Comparison of ENCODE assay signal across 22 cellular contexts in genomic region chr9:113289091-113289490, GRCh38. TPM values are rescaled to one million over a fixed set of nuclear protein-coding genes. Genes with fewer than 3 reads are reported as not detected.
DNase-seq lines count a peak whose midpoint lies in the region; TF ChIP-seq lines count a peak whose summit lies in the region.
"Had no signal": no experiment of that assay in that cellular context is flagged by ENCODE, and none has a peak within 500 bp of the region (broad histone marks: within the 10 kb centered on the region; RNA-seq: fewer than 3 reads in every experiment).

No MANE protein-coding gene starts in this region.

- no peak for TF ChIP-seq CTCF in epithelial cell of esophagus (IDR thresholded peaks at IDR 0.05; ENCODE audit: insufficient read depth, low read depth, low read length, missing control alignments)

- H3K4me3 ChIP-seq in epithelial cell of esophagus (ENCODE audit: low read length) = no peak overlapping the region

- DNase-seq in NCI-H1105 treated with DMSO at 0.1 percent for 48 hours (lab: John Stamatoyannopoulos, UW) (peak; percentile 30), NCI-H1105 (lab: John Stamatoyannopoulos, UW) (no peak), M059J (ENCODE audit: low read depth) (peak; percentile 40), epithelial cell of esophagus (ENCODE audit: low read depth) (peak; percentile 41), myocyte (ENCODE audit: low read depth) (peak; percentile 34), NCI-H82 (lab: John Stamatoyannopoulos, UW) (no peak), UCSD-AML1 (lab: John Stamatoyannopoulos, UW; ENCODE audit: unreplicated experiment) (no peak)
- no peak for DNase-seq in activated CD8-positive, alpha-beta memory T cell treated with anti-CD3 and anti-CD28 coated beads, Interleukin-2, amount 50 U/mL, for 48 hours
- DNase-seq: Caco-2; CD4-positive, CD25-positive, alpha-beta regulatory T cell; DMS153; HFFc6; MM.1S; NCI-H1092 treated with DMSO at 0.1 percent for 48 hours; NCI-H187 treated with DMSO at 0.1 percent for 48 hours; NCI-H526 treated with DMSO at 0.1 percent for 48 hours had no signal

RNA-seq across cellular contexts. Expression of gene PRPF4, which starts 13.6 kb away (rescaled TPM):
- 50.8 and 61.0 TPM in 2 replicates for total RNA-seq in M059J (2014; rRNA removed; shearing (Covaris generic))
- 18.7 and 21.7 TPM in 2 replicates for total RNA-seq in myocyte
- 15.4 TPM for polyA plus RNA-seq in myocyte (2012)

RNA-seq across cellular contexts. Expression of gene CDC26, which starts 13.7 kb away (rescaled TPM):
- 72.0 and 80.5 TPM in 2 replicates for total RNA-seq in M059J (2014; rRNA removed; shearing (Covaris generic))
- 27.8 and 36.0 TPM in 2 replicates for total RNA-seq in myocyte
- 32.3 TPM for polyA plus RNA-seq in myocyte (2012)

RNA-seq across cellular contexts. Expression of gene RNF183, which starts 14.1 kb away (rescaled TPM):
- not detected in 2 replicates for total RNA-seq in M059J (2014; rRNA removed; shearing (Covaris generic))
- total RNA-seq in myocyte = not detected in 2 replicates
- polyA plus RNA-seq in myocyte (2012) = not detected
- total RNA-seq: B cell; CD4-positive, CD25-positive, alpha-beta regulatory T cell; H4; HFFc6; OCI-LY7; RPMI7951; SK-MEL-5 had no signal
- polyA plus RNA-seq: AG04450; CD4-positive, CD25-positive, alpha-beta regulatory T cell had no signal

RNA-seq across cellular contexts. Expression of gene WDR31, which starts 51.0 kb away (rescaled TPM):
- total RNA-seq in M059J (2014; rRNA removed; shearing (Covaris generic)) = 0.22 and 0.32 TPM in 2 replicates
- 0.83 and 1.4 TPM in 2 replicates for total RNA-seq in myocyte
- polyA plus RNA-seq in myocyte (2012) = 2.7 TPM

Comparison
In these comparisons a context has a peak if more than half of its experiments do, and no peak if none do; other contexts are left out.
1. DNase-seq: peak in NCI-H1105 treated with DMSO at 0.1 percent for 48 hours (single experiment), M059J (single experiment), epithelial cell of esophagus (single experiment) and myocyte (single experiment); none in NCI-H1105 (single experiment), NCI-H82 (single experiment), UCSD-AML1 (single experiment) and activated CD8-positive, alpha-beta memory T cell treated with anti-CD3 and anti-CD28 coated beads, Interleukin-2, amount 50 U/mL, for 48 hours (single experiment).